ENCODE assay signal across 29 cellular contexts in genomic region chr3:172111163-172111562, GRCh38.
"Had no signal": no experiment of that assay in that cellular context is flagged by ENCODE, and none has a peak within 500 bp of the region (broad histone marks: within the 10 kb centered on the region; RNA-seq: fewer than 3 reads in every experiment).

No MANE protein-coding gene starts in this region.

- DNase-seq: Karpas-422, KBM-7, MM.1S, MV-4-11, NCI-H1092, NCI-H1105, NCI-H1417 treated with DMSO at 0.1 percent for 48 hours, NCI-H1436 treated with DMSO at 0.1 percent for 48 hours, NCI-H1694 treated with DMSO at 0.1 percent for 48 hours, NCI-H187 treated with DMSO at 0.1 percent for 48 hours, NCI-H2029, NCI-H2171 treated with DMSO at 0.1 percent for 48 hours, NCI-H2227 treated with DMSO at 0.1 percent for 48 hours, NCI-H345, NCI-H446, NCI-H510A treated with DMSO at 0.1 percent for 48 hours, NCI-H524 treated with DMSO at 0.1 percent for 48 hours, NCI-H526 treated with DMSO at 0.1 percent for 48 hours, PC-9, SHP77, SIG-M5, SJCRH30, T-cell had no signal

- H3K4me2 ChIP-seq: KMS-11, PC-9 had no signal

- H3K4me1 ChIP-seq: SJCRH30 had no signal

- H3K27me3 ChIP-seq: SJCRH30 had no signal

- H3K9me3 ChIP-seq: SJCRH30 had no signal

- ATAC-seq: Panc1, Right ventricle myocardium inferior, SK-N-SH treated with all-trans-retinoic acid at 6 μM for 48 hours, T-cell had no signal

- H2AFZ ChIP-seq: PC-9 had no signal

- H3K9me3 Mint-ChIP-seq: T-cell had no signal

- H3K27ac ChIP-seq: KMS-11, PC-9, RWPE1, SJCRH30, SK-N-MC had no signal

- H3K4me3 ChIP-seq: PC-9, SJCRH30, SK-N-MC had no signal

- H3K9ac ChIP-seq: KMS-11 had no signal

- H3K4me3 Mint-ChIP-seq: T-cell had no signal
